8 cellular contexts compared by ENCODE assay signal in the genomic region with DNA sequence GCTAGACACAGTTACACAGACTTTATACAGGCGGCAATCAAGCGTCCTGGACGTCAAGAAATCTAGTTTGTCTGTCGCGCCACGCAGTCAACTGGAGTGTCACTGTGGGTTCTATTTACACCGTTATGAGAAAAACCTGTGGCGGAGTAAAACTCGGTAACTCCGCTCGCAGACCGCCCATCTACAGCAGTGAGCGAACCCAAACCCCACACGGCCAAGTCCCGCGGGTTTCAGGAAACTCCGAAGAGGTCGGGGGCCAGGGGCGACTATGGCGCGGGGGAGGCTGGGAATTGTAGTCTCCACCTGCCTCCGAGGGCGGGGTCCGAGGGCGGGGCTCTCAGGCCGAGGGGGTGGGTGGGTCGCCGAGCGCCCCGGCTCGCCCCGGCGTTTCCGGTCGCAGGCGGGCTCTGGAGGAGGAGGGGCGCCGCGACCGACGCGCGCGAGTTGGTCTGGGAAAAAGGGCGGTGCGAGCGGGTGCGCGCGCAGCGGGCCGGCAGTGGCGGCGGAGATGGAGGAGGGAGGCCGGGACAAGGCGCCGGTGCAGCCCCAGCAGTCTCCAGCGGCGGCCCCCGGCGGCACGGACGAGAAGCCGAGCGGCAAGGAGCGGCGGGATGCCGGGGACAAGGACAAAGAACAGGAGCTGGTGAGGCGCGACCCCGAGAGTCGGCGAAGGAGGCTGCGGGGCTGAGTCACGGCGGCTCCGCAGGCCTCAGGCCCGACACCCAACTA. TPM values are rescaled to one million over a fixed set of nuclear protein-coding genes. Genes with fewer than 3 reads are reported as not detected.
DNase-seq lines count a peak whose midpoint lies in the region; ATAC-seq, FAIRE-seq and TF ChIP-seq lines count a peak whose summit lies in the region.

A gene (plus strand): TSS at position 483 of the 729 bp plus-strand sequence. CDS start 26 bp downstream, at position 509.

- H3K9me3 ChIP-seq in OCI-LY1 (ENCODE audit: low read length) (no peaks in the 10 kb centered on the region), mesodermal cell (ENCODE audit: control insufficient read depth, low read length) (no peaks in the 10 kb centered on the region)

- H3K4me3 ChIP-seq in OCI-LY1 (ENCODE audit: low read depth, low read length, poor library complexity, severe bottlenecking) (peak within 1 kb of the TSS; percentile 92), mesodermal cell (ENCODE audit: extremely low read depth, insufficient read depth, low read length, poor library complexity, severe bottlenecking) (peak within 1 kb of the TSS; percentile 96)

- ATAC-seq in GM21526 (IDR thresholded peaks at IDR 0.05; ENCODE audit: low FRiP score, unreplicated experiment), result peak; percentile 88

- DNase-seq in D721Med (ENCODE audit: insufficient read length, low spot score) (peak; percentile 84), HuH-7 (ENCODE audit: low spot score) (peak; percentile 96)
- DNase-seq in activated CD8-positive, alpha-beta memory T cell treated with anti-CD3 and anti-CD28 coated beads, Interleukin-2, amount 50 U/mL, for 4 hours, result peak; percentile 98
- peak; percentile 96 for DNase-seq in stimulated activated CD8-positive, alpha-beta memory T cell treated with anti-CD3 and anti-CD28 coated beads, Interleukin-15, amount 100 ng/mL, for 24 hours (ENCODE audit: low read depth)

- H3K27me3 ChIP-seq in OCI-LY1 (ENCODE audit: insufficient read depth, low read length), result no peaks in the 10 kb centered on the region

- peaks cover 40% of the 10 kb centered on the region for H3K36me3 ChIP-seq in OCI-LY1 (ENCODE audit: insufficient read depth, low read length)
- peaks cover 39% of the 10 kb centered on the region for H3K36me3 ChIP-seq in mesodermal cell (ENCODE audit: control insufficient read depth, insufficient read depth, low read length)

- H3K9ac ChIP-seq in OCI-LY1 (ENCODE audit: low read length), result peak within 1 kb of the TSS; percentile 93

- no peak within 1 kb of the TSS for H3K27ac ChIP-seq in OCI-LY1 (ENCODE audit: low read depth, low read length, poor library complexity, severe bottlenecking)
- peak within 1 kb of the TSS; percentile 80 for H3K27ac ChIP-seq in mesodermal cell (ENCODE audit: low read depth, low read length, severe bottlenecking)

- TF ChIP-seq CTCF in D721Med (IDR thresholded peaks at IDR 0.05; ENCODE audit: insufficient read depth, missing control alignments) (no peak), OCI-LY1 (IDR thresholded peaks at IDR 0.05; ENCODE audit: low read length) (no peak)

- no peaks in the 10 kb centered on the region for H3F3A ChIP-seq in OCI-LY1 (ENCODE audit: insufficient read depth, low read length)

- H2AFZ ChIP-seq in OCI-LY1 (ENCODE audit: low read length), result peak within 1 kb of the TSS; percentile 42; the same call in 1 of the 2 replicates

- H4K20me1 ChIP-seq in OCI-LY1 (ENCODE audit: insufficient read depth, low read length), result no peaks in the 10 kb centered on the region

- H3K9me2 ChIP-seq in OCI-LY1 (ENCODE audit: low read depth, low read length), result no peaks in the 10 kb centered on the region

- peak within 1 kb of the TSS; percentile 89 for H3K4me2 ChIP-seq in OCI-LY1 (ENCODE audit: low read length)

- no peak for FAIRE-seq in D721Med (lab: Jason Lieb, UNC)

- H3K79me2 ChIP-seq in OCI-LY1 (ENCODE audit: insufficient read depth, low read length), result peaks cover 15% of the 10 kb centered on the region

- WGBS in mesodermal cell (ENCODE audit: insufficient coverage in 2 of 2), 2 experiments, result 2 to 3% methylated on average over 36 to 71 of the region's 78 CpGs

- in situ Hi-C loops in endometrial microvascular endothelial cells (cut with HindIII; ENCODE audit: inconsistent ontology term, low pct_unique_long_range_greater_than_20kb, low sequenced_read_pairs), result no loop called here

- H3K4me1 ChIP-seq in OCI-LY1 (ENCODE audit: insufficient read depth, low read length, severe bottlenecking), result peaks cover 19% of the 10 kb centered on the region
- peaks cover 14% of the 10 kb centered on the region for H3K4me1 ChIP-seq in mesodermal cell (ENCODE audit: control insufficient read depth, insufficient read depth, low read length, poor library complexity, severe bottlenecking)

RNA-seq across cellular contexts. Expression of the gene that starts here (rescaled TPM):
- 897 TPM for total RNA-seq in endometrial microvascular endothelial cells (ENCODE audit: inconsistent ontology term)
- polyA plus RNA-seq in mesodermal cell (2013, experiment 1 of 2), result 511 TPM
- polyA plus RNA-seq in mesodermal cell (2013, experiment 2 of 2), result 439 TPM
